In the genomic region with DNA sequence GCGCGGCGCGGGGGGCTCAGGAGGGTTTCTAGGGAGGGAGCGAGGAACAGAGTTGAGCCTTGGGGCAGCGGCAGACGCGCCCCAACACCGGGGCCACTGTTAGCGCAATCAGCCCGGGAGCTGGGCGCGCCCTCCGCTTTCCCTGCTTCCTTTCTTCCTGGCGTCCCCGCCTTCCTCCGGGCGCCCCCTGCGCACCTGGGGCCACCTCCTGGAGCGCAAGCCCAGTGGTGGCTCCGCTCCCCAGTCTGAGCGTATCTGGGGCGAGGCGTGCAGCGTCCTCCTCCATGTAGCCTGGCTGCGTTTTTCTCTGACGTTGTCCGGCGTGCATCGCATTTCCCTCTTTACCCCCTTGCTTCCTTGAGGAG, we compare ENCODE assay signal across 8 cellular contexts. TPM values are rescaled to one million over a fixed set of nuclear protein-coding genes. Genes with fewer than 3 reads are reported as not detected.
DNase-seq lines count a peak whose midpoint lies in the region; ATAC-seq, FAIRE-seq and TF ChIP-seq lines count a peak whose summit lies in the region.

No MANE protein-coding gene starts in this region.

- ATAC-seq in GM18868 (IDR thresholded peaks at IDR 0.05; ENCODE audit: unreplicated experiment) (peak; percentile 36), GM19397 (IDR thresholded peaks at IDR 0.05; ENCODE audit: unreplicated experiment) (no peak)

- no peak overlapping the region for H3K27ac ChIP-seq in dorsolateral prefrontal cortex

- H3K4me1 Mint-ChIP-seq in osteocyte (ENCODE audit: unreplicated experiment), result peaks cover 17% of the 10 kb centered on the region

- H3K4me3 ChIP-seq in dorsolateral prefrontal cortex, result peak overlapping the region in 58 of 59 donors; percentile 14 to 63 (median 40)

- intact Hi-C loops in dorsolateral prefrontal cortex (cut with DNase I), result no loop called here

- peaks cover 0 to 29% (median 14%) of the 10 kb centered on the region in 45 donors for H3K27me3 ChIP-seq in dorsolateral prefrontal cortex

- no peaks in the 10 kb centered on the region for H3K36me3 Mint-ChIP-seq in osteocyte (ENCODE audit: unreplicated experiment)

- H3K27me3 Mint-ChIP-seq in osteocyte (ENCODE audit: unreplicated experiment), result peaks cover 6% of the 10 kb centered on the region

- no peak for FAIRE-seq in urothelium cell line (lab: Jason Lieb, UNC)

- peak overlapping the region; percentile 71 for H3K4me3 Mint-ChIP-seq in osteocyte (ENCODE audit: unreplicated experiment)

- TF ChIP-seq CTCF in dorsolateral prefrontal cortex (IDR thresholded peaks at IDR 0.05 in 54 of 56, conservative IDR thresholded peaks at IDR 0.05 in 2 of 56; ENCODE audit: low read depth in 1 of 56, partially characterized antibody in 56 of 56) (no peak), osteocyte (IDR thresholded peaks at IDR 0.05) (no peak)

- DNase-seq in NCI-H2171 (lab: John Stamatoyannopoulos, UW), result peak; percentile 59
- peak in 3 of 10 donors; percentile 6 to 26 (median 10) for DNase-seq in dorsolateral prefrontal cortex
- DNase-seq in osteocyte (ENCODE audit: extremely low spot score, unreplicated experiment), result peak; percentile 77
- DNase-seq in urothelium cell line (ENCODE audit: low spot score), result no peak
- DNase-seq in HCEC 1CT, result no peak
- DNase-seq in G401 (ENCODE audit: low spot score), result no peak

- no peaks in the 10 kb centered on the region for H3K9me3 Mint-ChIP-seq in osteocyte (ENCODE audit: unreplicated experiment)

- in situ Hi-C loops in G401 (cut with HindIII; ENCODE audit: low sequenced_read_pairs), result no loop called here

- no peak overlapping the region for H3K27ac Mint-ChIP-seq in osteocyte (ENCODE audit: unreplicated experiment)

RNA-seq across cellular contexts. Expression of a gene that starts 5.2 kb away (rescaled TPM):
- total RNA-seq in dorsolateral prefrontal cortex (1 to 10 TPM in 36 of 120 experiments, under 1 TPM in 37, not detected in 47; 0.22 to 3.4 (median 0.99) TPM), osteocyte (1.6 and 2.5 TPM in 2 replicates)
- 0.37 TPM in 1 of 2 replicates, not detected in the other for total RNA-seq in G401 (2014; rRNA removed; shearing (Covaris generic))

RNA-seq across cellular contexts. Expression of a gene that starts 35.7 kb away (rescaled TPM):
- total RNA-seq in dorsolateral prefrontal cortex (10 to 100 TPM; 36.0 to 66.7 (median 51.9) TPM), osteocyte (60.9 and 63.9 TPM in 2 replicates)
- 13.8 and 14.2 TPM in 2 replicates for total RNA-seq in G401 (2014; rRNA removed; shearing (Covaris generic))

Comparison
In these comparisons a context has a peak if more than half of its experiments do, and no peak if none do; other contexts are left out.
1. DNase-seq: peak in NCI-H2171 (single experiment) and osteocyte (single experiment); none in urothelium cell line (single experiment), HCEC 1CT (single experiment) and G401 (single experiment).